Comparison of ENCODE assay signal across 21 cellular contexts in the genomic region with DNA sequence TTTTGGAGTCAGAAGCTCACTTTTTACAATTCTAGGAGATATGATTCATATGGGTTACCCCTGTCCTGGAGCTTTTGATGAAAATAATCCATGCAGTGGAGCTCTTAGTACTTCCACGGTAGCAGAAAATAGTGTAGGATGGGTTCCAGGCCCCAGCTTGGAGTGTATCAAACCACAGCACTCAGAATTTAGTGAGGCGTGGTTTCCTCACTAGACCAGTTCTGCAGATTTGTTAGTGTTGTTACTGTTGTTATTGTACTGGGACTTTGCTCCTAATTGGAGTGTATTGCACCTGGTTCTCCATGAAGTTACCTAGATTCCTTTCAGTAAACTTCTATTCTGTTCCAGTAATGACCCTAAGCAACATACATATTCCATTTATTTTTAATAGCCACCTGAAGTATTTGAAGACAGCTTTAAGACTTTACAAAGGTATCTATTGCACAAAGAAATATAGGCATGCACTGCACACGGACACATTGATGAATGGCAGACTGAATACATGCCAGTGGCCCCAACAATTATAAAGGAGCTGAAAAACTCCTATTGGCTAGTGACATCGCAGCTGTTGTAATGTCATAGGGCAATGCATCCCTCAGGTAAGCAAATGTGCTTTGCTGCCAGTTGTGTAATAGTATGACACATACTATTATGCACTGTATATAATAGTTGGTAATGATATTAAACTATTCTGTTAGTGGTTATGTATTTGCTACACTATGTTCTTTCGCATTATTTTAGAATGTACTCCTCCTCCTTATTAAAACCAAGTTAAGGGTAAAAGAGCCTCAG.
A peak's percentile ranks its signal among the peaks of the same experiment; 100 is the strongest.
DNase-seq lines count a peak whose midpoint lies in the region; ATAC-seq, FAIRE-seq and TF ChIP-seq lines count a peak whose summit lies in the region.
"Had no signal": no experiment of that assay in that cellular context is flagged by ENCODE, and none has a peak within 500 bp of the region (broad histone marks: within the 10 kb centered on the region; RNA-seq: fewer than 3 reads in every experiment).

No MANE protein-coding gene starts in this region.

- WGBS in pancreas, 2 donors: 70 to 75% methylated on average over 5 of the region's 5 CpGs

- H3K27me3 Mint-ChIP-seq in activated CD4-positive, alpha-beta memory T cell treated with anti-CD3 and anti-CD28 coated beads for 36 hours: no peaks in the 10 kb centered on the region
- H3K27me3 Mint-ChIP-seq: CD4-positive, alpha-beta T cell had no signal

- ATAC-seq in mucosa of descending colon (peak; percentile 99), HG02970 (IDR thresholded peaks at IDR 0.05; ENCODE audit: low FRiP score, unreplicated experiment) (no peak), pancreas (no peak)
- ATAC-seq: A549, GM12878 had no signal

- no peaks in the 10 kb centered on the region for H3K4me1 Mint-ChIP-seq in activated CD4-positive, alpha-beta memory T cell treated with anti-CD3 and anti-CD28 coated beads for 36 hours (ENCODE audit: low read depth)

- peaks cover 10% of the 10 kb centered on the region for H3K4me1 ChIP-seq in mucosa of descending colon (ENCODE audit: low read depth)
- H3K4me1 ChIP-seq in pancreas: no peaks in the 10 kb centered on the region
- H3K4me1 ChIP-seq: A549, Caco-2 had no signal

- TF ChIP-seq CTCF in epithelial cell of esophagus (IDR thresholded peaks at IDR 0.05; ENCODE audit: insufficient read depth, low read depth, low read length, missing control alignments): no peak
- no peak for TF ChIP-seq CTCF in mucosa of descending colon (IDR thresholded peaks at IDR 0.05)
- no peak for TF ChIP-seq CTCF in pancreas (IDR thresholded peaks at IDR 0.05)

- H3K9me3 Mint-ChIP-seq in activated CD4-positive, alpha-beta memory T cell treated with anti-CD3 and anti-CD28 coated beads for 36 hours: no peaks in the 10 kb centered on the region
- H3K9me3 Mint-ChIP-seq: CD4-positive, alpha-beta T cell had no signal

- no peak overlapping the region for H3K4me3 Mint-ChIP-seq in activated CD4-positive, alpha-beta memory T cell treated with anti-CD3 and anti-CD28 coated beads for 36 hours
- H3K4me3 Mint-ChIP-seq: CD4-positive, alpha-beta T cell had no signal

- no peaks in the 10 kb centered on the region for H3K9me3 ChIP-seq in mucosa of descending colon
- H3K9me3 ChIP-seq in pancreas: no peaks in the 10 kb centered on the region
- H3K9me3 ChIP-seq: A549, Caco-2 had no signal

- DNase-seq in DMS53 (lab: John Stamatoyannopoulos, UW): peak; percentile 18
- DNase-seq in DMS53 treated with DMSO at 0.1 percent for 48 hours (lab: John Stamatoyannopoulos, UW; ENCODE audit: unreplicated experiment): no peak
- DNase-seq in NCI-H69 (lab: John Stamatoyannopoulos, UW): peak; percentile 27
- peak; percentile 44 for DNase-seq in epithelial cell of esophagus (ENCODE audit: low read depth)
- DNase-seq in mucosa of descending colon: peak in 1 of 3 donors; percentile 69
- DNase-seq in activated CD4-positive, alpha-beta memory T cell treated with anti-CD3 and anti-CD28 coated beads for 36 hours: no peak
- DNase-seq in pancreas: no peak
- DNase-seq: AML-193; Caco-2; CD4-positive, alpha-beta T cell; DMS153; DND-41; EL; HCEC 1CT; IMR-90 had no signal

- H3K27ac ChIP-seq in pancreas: no peak overlapping the region
- H3K27ac ChIP-seq: 22Rv1, A549, C4-2B had no signal

- no peaks in the 10 kb centered on the region for H3K27me3 ChIP-seq in pancreas

- no peak overlapping the region for H3K27ac Mint-ChIP-seq in activated CD4-positive, alpha-beta memory T cell treated with anti-CD3 and anti-CD28 coated beads for 36 hours
- H3K27ac Mint-ChIP-seq: CD4-positive, alpha-beta T cell had no signal

- no peak overlapping the region for H3K4me3 ChIP-seq in epithelial cell of esophagus (ENCODE audit: low read length)
- H3K4me3 ChIP-seq in mucosa of descending colon: no peak overlapping the region
- no peak overlapping the region for H3K4me3 ChIP-seq in pancreas
- H3K4me3 ChIP-seq: A549, GM12878 had no signal

- no peaks in the 10 kb centered on the region for H3K36me3 Mint-ChIP-seq in activated CD4-positive, alpha-beta memory T cell treated with anti-CD3 and anti-CD28 coated beads for 36 hours

- CTCF ChIA-PET in activated CD4-positive, alpha-beta memory T cell treated with anti-CD3 and anti-CD28 coated beads for 36 hours (lab: Charles Lee): no interaction called here

- intact Hi-C loops in mucosa of descending colon (cut with DNase I, micrococcal nuclease) (no loop called here), pancreas (cut with DNase I) (no loop called here)
- intact Hi-C loops in activated CD4-positive, alpha-beta memory T cell treated with anti-CD3 and anti-CD28 coated beads for 36 hours (cut with micrococcal nuclease): no loop called here

- POLR2A ChIA-PET in activated CD4-positive, alpha-beta memory T cell treated with anti-CD3 and anti-CD28 coated beads for 36 hours (lab: Charles Lee): no interaction called here

- no peak for FAIRE-seq in pancreas (lab: Jason Lieb, UNC)
- FAIRE-seq: A549, GM12878, HTR-8/SVneo had no signal

- H3K36me3 ChIP-seq in mucosa of descending colon (ENCODE audit: low read depth): no peaks in the 10 kb centered on the region
- no peaks in the 10 kb centered on the region for H3K36me3 ChIP-seq in pancreas

Comparison
In these comparisons a context has a peak if more than half of its experiments do, and no peak if none do; other contexts are left out.
1. DNase-seq: peak in DMS53 (single experiment), NCI-H69 (single experiment) and epithelial cell of esophagus (single experiment); none in DMS53 treated with DMSO at 0.1 percent for 48 hours (single experiment), activated CD4-positive, alpha-beta memory T cell treated with anti-CD3 and anti-CD28 coated beads for 36 hours (single experiment) and pancreas (0 of 6).